1 cellular context compared by ENCODE assay signal in the genomic region with DNA sequence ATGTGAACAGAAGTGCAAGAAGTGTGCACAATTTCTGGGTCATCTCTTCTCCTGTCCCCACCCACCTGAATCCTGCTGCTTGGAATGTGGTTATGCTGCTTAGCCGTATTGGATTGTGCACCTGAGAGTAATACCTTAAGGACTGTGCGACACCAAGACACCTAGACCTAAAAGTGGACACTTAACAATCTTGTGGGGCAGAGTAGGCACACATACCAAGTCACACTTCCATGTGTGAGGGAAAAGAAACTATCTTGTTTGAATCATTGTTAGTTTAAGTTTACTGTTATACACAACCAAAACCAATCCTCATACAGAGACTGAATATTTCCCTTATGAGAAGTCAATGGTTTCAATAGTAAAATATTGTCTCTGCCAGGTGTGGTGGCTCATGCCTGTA.
TF ChIP-seq lines count a peak whose summit lies in the region.

No MANE protein-coding gene starts in this region.

TF ChIP-seq in SK-N-SH, 30 proteins besides CTCF, POLR2A, EP300 and RAD21 (continued from another document):
- TF ChIP-seq, protein P1, sequence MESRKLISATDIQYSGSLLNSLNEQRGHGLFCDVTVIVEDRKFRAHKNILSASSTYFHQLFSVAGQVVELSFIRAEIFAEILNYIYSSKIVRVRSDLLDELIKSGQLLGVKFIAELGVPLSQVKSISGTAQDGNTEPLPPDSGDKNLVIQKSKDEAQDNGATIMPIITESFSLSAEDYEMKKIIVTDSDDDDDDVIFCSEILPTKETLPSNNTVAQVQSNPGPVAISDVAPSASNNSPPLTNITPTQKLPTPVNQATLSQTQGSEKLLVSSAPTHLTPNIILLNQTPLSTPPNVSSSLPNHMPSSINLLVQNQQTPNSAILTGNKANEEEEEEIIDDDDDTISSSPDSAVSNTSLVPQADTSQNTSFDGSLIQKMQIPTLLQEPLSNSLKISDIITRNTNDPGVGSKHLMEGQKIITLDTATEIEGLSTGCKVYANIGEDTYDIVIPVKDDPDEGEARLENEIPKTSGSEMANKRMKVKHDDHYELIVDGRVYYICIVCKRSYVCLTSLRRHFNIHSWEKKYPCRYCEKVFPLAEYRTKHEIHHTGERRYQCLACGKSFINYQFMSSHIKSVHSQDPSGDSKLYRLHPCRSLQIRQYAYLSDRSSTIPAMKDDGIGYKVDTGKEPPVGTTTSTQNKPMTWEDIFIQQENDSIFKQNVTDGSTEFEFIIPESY (IDR thresholded peaks at IDR 0.05; ENCODE audit: borderline replicate concordance, low read depth), result no peak
- TF ChIP-seq RXRA (IDR thresholded peaks at IDR 0.05; ENCODE audit: borderline replicate concordance, low read depth) (no peak), SMC3 (IDR thresholded peaks at IDR 0.05; ENCODE audit: low read depth, low read length) (no peak), POLR2AphosphoS5 (IDR thresholded peaks at IDR 0.05; ENCODE audit: low read depth, low read length) (no peak), FOSL2 (IDR thresholded peaks at IDR 0.05; ENCODE audit: borderline replicate concordance, low read depth) (no peak)
TF ChIP-seq in SK-N-SH: peak in this region for 0.
